ENCODE assay signal across 8 cellular contexts in genomic region chr3:53072653-53073552, GRCh38.
DNase-seq lines count a peak whose midpoint lies in the region; ATAC-seq and TF ChIP-seq lines count a peak whose summit lies in the region.

No MANE protein-coding gene starts in this region.

- no peaks in the 10 kb centered on the region for H3K36me3 ChIP-seq in neutrophil

- H3K27ac ChIP-seq in RWPE1 (peak overlapping the region; percentile 57), neutrophil (peak overlapping the region; percentile 53)

- no peak for TF ChIP-seq EP300 in Ishikawa (IDR thresholded peaks at IDR 0.05; ENCODE audit: borderline replicate concordance)

- peak; percentile 92 for TF ChIP-seq RAD21 in Ishikawa (IDR thresholded peaks at IDR 0.05; ENCODE audit: low read depth)

- H3K9me3 ChIP-seq in neutrophil: no peaks in the 10 kb centered on the region

- TF ChIP-seq CTCF in RWPE1 (conservative IDR thresholded peaks at IDR 0.05; ENCODE audit: low read depth) (peak; percentile 92), neutrophil (IDR thresholded peaks at IDR 0.05) (peak; percentile 86)

- H3K27me3 ChIP-seq in neutrophil: no peaks in the 10 kb centered on the region

- H3K4me3 ChIP-seq in neutrophil (ENCODE audit: low read depth in 1 of 2, low read length in 1 of 2): peak overlapping the region; percentile 79 to 87

- peaks cover 14 to 16% of the 10 kb centered on the region in 2 experiments for H3K4me1 ChIP-seq in neutrophil (ENCODE audit: control insufficient read depth in 1 of 2, insufficient read depth in 1 of 2, low read depth in 1 of 2, low read length in 1 of 2)

- CTCF ChIA-PET in RWPE1 (lab: Yijun Ruan, JAX): interaction anchor here (0.6 kb wide), 2 partner anchors 10 to 659 kb away, joined by 3 to 6 read pairs; no protein-coding TSS in a partner anchor

- peak; percentile 68 for ATAC-seq in GM21576 (IDR thresholded peaks at IDR 0.05; ENCODE audit: unreplicated experiment)

- POLR2A ChIA-PET in RWPE1 (lab: Yijun Ruan, JAX; ENCODE audit: low non-redundant PET): no interaction called here

- DNase-seq in DMS79 treated with DMSO at 0.1 percent for 48 hours (lab: John Stamatoyannopoulos, UW) (peak; percentile 44), RWPE1 (ENCODE audit: low spot score) (peak; percentile 60), foreskin melanocyte (peak; percentile 71), stromal cell of bone marrow (ENCODE audit: low read depth) (peak; percentile 45)
- DNase-seq in activated T-helper 9 cell treated with anti-CD3 and anti-CD28 coated beads, Interleukin-2, amount 50 U/mL, for 16 hours (ENCODE audit: low read depth): peak; percentile 77

TF ChIP-seq in Ishikawa, 13 proteins besides CTCF, POLR2A, EP300 and RAD21:
- no peak for TF ChIP-seq TAF1 (IDR thresholded peaks at IDR 0.05; ENCODE audit: low read depth)
- 0 out of 2 replicates have a peak, but pooled peaks have one; percentile 19 for TF ChIP-seq YY1 (IDR thresholded peaks at IDR 0.05; ENCODE audit: low read depth)
- TF ChIP-seq MAX (IDR thresholded peaks at IDR 0.05): peak; percentile 43; the same call in 1 of the 2 replicates
- TF ChIP-seq ZBTB7A (IDR thresholded peaks at IDR 0.05; ENCODE audit: low read depth): peak; percentile 92
- TF ChIP-seq FOXM1 (IDR thresholded peaks at IDR 0.05; ENCODE audit: borderline replicate concordance, low read depth): no peak

Comparison
In these comparisons a context has a peak if more than half of its experiments do, and no peak if none do; other contexts are left out.
1. Peak in every context shown above with its lines: DNase-seq, ATAC-seq, H3K4me3 ChIP-seq and H3K27ac ChIP-seq.